Comparison of ENCODE assay signal across 23 cellular contexts in genomic region chr19:10935371-10936059, GRCh38.
"Had no signal": no experiment of that assay in that cellular context is flagged by ENCODE, and none has a peak within 500 bp of the region (broad histone marks: within the 10 kb centered on the region; RNA-seq: fewer than 3 reads in every experiment).

No MANE protein-coding gene starts in this region.

- H3K27me3 ChIP-seq: body of pancreas, foreskin keratinocyte, thyroid gland had no signal

- H3K27me3 Mint-ChIP-seq: activated CD4-positive, alpha-beta memory T cell treated with anti-CD3 and anti-CD28 coated beads, Interleukin-2, amount 10 ng/mL, durations not matched to agents 7 days and 5 days; activated CD4-positive, alpha-beta T cell treated with anti-CD3 and anti-CD28 coated beads for 36 hours; activated naive CD8-positive, alpha-beta T cell treated with anti-CD3 and anti-CD28 coated beads, Interleukin-2, amount 10 ng/mL, durations not matched to agents 7 days and 5 days; activated T-helper 17 cell treated with anti-CD3 and anti-CD28 coated beads, Interleukin-2, amount 50 U/mL, for 72 hours; natural killer cell treated with Interleukin-12 subunit alpha and Interleukin-12 subunit beta and Interleukin-15 and Interleukin-18, amount 100 ng/mL, for 72 hours had no signal

- H3K4me3 ChIP-seq: body of pancreas, lower lobe of right lung, thyroid gland had no signal

- H3K4me3 Mint-ChIP-seq: activated CD4-positive, alpha-beta memory T cell treated with anti-CD3 and anti-CD28 coated beads, Interleukin-2, amount 10 ng/mL, durations not matched to agents 7 days and 5 days; activated CD4-positive, alpha-beta T cell treated with anti-CD3 and anti-CD28 coated beads for 36 hours; activated naive CD8-positive, alpha-beta T cell treated with anti-CD3 and anti-CD28 coated beads, Interleukin-2, amount 10 ng/mL, durations not matched to agents 7 days and 5 days; activated T-helper 17 cell treated with anti-CD3 and anti-CD28 coated beads, Interleukin-2, amount 50 U/mL, for 72 hours; mesothelial cell of epicardium; natural killer cell treated with Interleukin-12 subunit alpha and Interleukin-12 subunit beta and Interleukin-15 and Interleukin-18, amount 100 ng/mL, for 72 hours had no signal

- H3K27ac ChIP-seq: body of pancreas, foreskin keratinocyte, lower lobe of right lung, thyroid gland had no signal

- H3K36me3 Mint-ChIP-seq: activated naive CD8-positive, alpha-beta T cell treated with anti-CD3 and anti-CD28 coated beads, Interleukin-2, amount 10 ng/mL, durations not matched to agents 7 days and 5 days; natural killer cell treated with Interleukin-12 subunit alpha and Interleukin-12 subunit beta and Interleukin-15 and Interleukin-18, amount 100 ng/mL, for 72 hours had no signal

- H3K9me3 Mint-ChIP-seq: activated CD4-positive, alpha-beta memory T cell treated with anti-CD3 and anti-CD28 coated beads, Interleukin-2, amount 10 ng/mL, durations not matched to agents 7 days and 5 days; activated naive CD8-positive, alpha-beta T cell treated with anti-CD3 and anti-CD28 coated beads, Interleukin-2, amount 10 ng/mL, durations not matched to agents 7 days and 5 days; activated T-helper 17 cell treated with anti-CD3 and anti-CD28 coated beads, Interleukin-2, amount 50 U/mL, for 72 hours; mesothelial cell of epicardium; natural killer cell treated with Interleukin-12 subunit alpha and Interleukin-12 subunit beta and Interleukin-15 and Interleukin-18, amount 100 ng/mL, for 72 hours had no signal

- ATAC-seq: activated CD4-positive, alpha-beta T cell treated with anti-CD3 and anti-CD28 coated beads for 36 hours; activated T-helper 17 cell treated with anti-CD3 and anti-CD28 coated beads, Interleukin-2, amount 50 U/mL, for 72 hours; body of pancreas; foreskin keratinocyte; left cardiac atrium; lower lobe of right lung; natural killer cell treated with Interleukin-12 subunit alpha and Interleukin-12 subunit beta and Interleukin-15 and Interleukin-18, amount 100 ng/mL, for 72 hours had no signal

- H3K4me1 Mint-ChIP-seq: activated T-helper 17 cell treated with anti-CD3 and anti-CD28 coated beads, Interleukin-2, amount 50 U/mL, for 72 hours; mesothelial cell of epicardium had no signal

- H3K27ac Mint-ChIP-seq: activated CD4-positive, alpha-beta memory T cell treated with anti-CD3 and anti-CD28 coated beads, Interleukin-2, amount 10 ng/mL, durations not matched to agents 7 days and 5 days; activated CD4-positive, alpha-beta T cell treated with anti-CD3 and anti-CD28 coated beads for 36 hours; activated naive CD8-positive, alpha-beta T cell treated with anti-CD3 and anti-CD28 coated beads, Interleukin-2, amount 10 ng/mL, durations not matched to agents 7 days and 5 days; activated T-helper 17 cell treated with anti-CD3 and anti-CD28 coated beads, Interleukin-2, amount 50 U/mL, for 72 hours; mesothelial cell of epicardium; natural killer cell treated with Interleukin-12 subunit alpha and Interleukin-12 subunit beta and Interleukin-15 and Interleukin-18, amount 100 ng/mL, for 72 hours had no signal

- DNase-seq: activated CD4-positive, alpha-beta memory T cell treated with anti-CD3 and anti-CD28 coated beads, Interleukin-2, amount 10 ng/mL, durations not matched to agents 7 days and 5 days; activated CD4-positive, alpha-beta T cell treated with anti-CD3 and anti-CD28 coated beads for 36 hours; activated naive CD4-positive, alpha-beta T cell treated with Interleukin-2 at 50 U/mL for 16 hours; activated naive CD8-positive, alpha-beta T cell treated with anti-CD3 and anti-CD28 coated beads, Interleukin-2, amount 10 ng/mL, durations not matched to agents 7 days and 5 days; activated T-cell treated with anti-CD3 and anti-CD28 coated beads, Interleukin-2, amount 50 U/mL, for 1 hour; amygdala; body of pancreas; caudate nucleus; foreskin keratinocyte; glutamatergic neuron; hippocampal formation; left cardiac atrium; lower lobe of right lung; nucleus accumbens; retina; stimulated activated CD4-positive, alpha-beta T cell treated with anti-CD3 and anti-CD28 coated beads, Interleukin-12 subunit alpha, Interleukin-12 subunit beta, amount 100 ng/mL, for 4 hours; stimulated activated CD4-positive, alpha-beta T cell treated with anti-CD3 and anti-CD28 coated beads, Interleukin-1b, Interleukin-23, amount 100 ng/mL, for 48 hours; stimulated activated naive CD4-positive, alpha-beta T cell treated with Interleukin-2 at 50 U/mL for 16 hours; T1000; thyroid gland had no signal

- H3K9me3 ChIP-seq: body of pancreas, lower lobe of right lung, thyroid gland had no signal
